Comparison of ENCODE assay signal across 1 cellular context in the genomic region with DNA sequence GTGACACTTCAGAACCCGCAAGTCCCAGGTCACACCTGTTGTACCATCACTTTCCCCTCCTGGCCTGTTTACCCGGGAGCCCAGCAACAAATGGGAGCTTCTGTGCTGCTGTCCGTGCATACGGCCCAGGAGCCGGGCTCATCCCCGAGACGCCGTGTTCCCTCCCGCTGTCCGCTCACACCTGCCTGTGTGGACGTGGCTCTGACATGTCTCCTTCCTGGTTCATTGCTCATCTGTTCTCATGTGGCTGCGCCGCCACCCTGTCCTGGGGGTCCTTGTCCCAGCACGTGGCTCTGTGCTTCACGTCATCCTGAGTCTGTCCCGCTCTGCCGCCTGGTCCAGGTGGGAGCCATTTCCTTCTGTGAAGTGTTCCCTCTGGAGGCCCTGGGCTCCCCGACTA.
TF ChIP-seq lines count a peak whose summit lies in the region.

No MANE protein-coding gene starts in this region.

TF ChIP-seq in GM12891, 5 proteins besides CTCF, POLR2A, EP300 and RAD21 (continued from another document):
- TF ChIP-seq PAX5 (IDR thresholded peaks at IDR 0.05; ENCODE audit: insufficient read depth, low read length, severe bottlenecking): no peak
- TF ChIP-seq POLR2AphosphoS5 (IDR thresholded peaks at IDR 0.05; ENCODE audit: low read depth, low read length): no peak
